ENCODE assay signal across 1 cellular context in the genomic region with DNA sequence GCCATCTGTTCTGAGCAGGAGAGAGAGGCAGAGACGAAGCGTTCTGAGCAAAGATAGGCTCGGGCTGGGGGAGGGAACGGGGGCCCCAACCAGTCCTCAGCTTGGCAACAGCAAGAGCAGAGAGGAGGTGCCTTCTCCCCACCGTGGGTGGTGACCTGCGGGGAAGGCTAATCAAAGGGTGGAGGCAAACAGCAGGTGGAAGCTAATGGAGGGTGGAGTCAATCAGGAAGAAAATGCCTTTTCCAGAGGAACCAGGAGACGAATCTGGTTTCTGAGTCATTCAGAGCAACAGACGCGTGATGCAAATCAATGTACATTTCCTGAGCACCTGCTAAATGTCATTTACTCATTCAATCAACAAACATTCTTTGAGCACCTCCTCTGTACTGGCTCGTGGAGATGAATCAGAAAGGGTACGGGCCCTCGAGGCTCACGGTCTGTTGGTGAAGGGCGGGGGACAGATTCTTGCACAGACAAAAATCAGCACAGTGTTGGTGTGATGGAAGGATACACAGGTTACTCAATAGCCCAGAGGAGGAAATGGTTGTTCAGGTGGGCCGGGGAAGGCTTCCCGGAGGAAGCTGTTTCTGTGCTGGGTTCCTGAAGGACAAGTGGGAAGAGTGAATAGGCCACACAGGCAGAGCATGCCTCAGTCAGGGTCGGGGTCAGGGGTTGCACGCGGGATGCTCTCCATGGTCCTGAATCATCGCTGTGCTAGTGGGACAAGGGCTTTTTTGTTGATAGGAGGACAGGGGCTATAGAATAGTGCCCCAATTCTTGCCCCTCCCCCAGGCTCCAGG.
A peak's percentile ranks its signal among the peaks of the same experiment; 100 is the strongest.
TF ChIP-seq lines count a peak whose summit lies in the region.

No MANE protein-coding gene starts in this region.

TF ChIP-seq in HepG2, 621 proteins besides CTCF, POLR2A, EP300 and RAD21 (continued from another document and continues in another):
- TF ChIP-seq ZNF318 (CRISPR knock-in tag; IDR thresholded peaks at IDR 0.05) (no peak), ZNF841 (CRISPR knock-in tag; IDR thresholded peaks at IDR 0.05; ENCODE audit: borderline replicate concordance) (0 out of 2 replicates have a peak, but pooled peaks have one; percentile 44), ZNF543 (CRISPR knock-in tag; IDR thresholded peaks at IDR 0.05) (no peak), SALL1 (CRISPR knock-in tag; IDR thresholded peaks at IDR 0.05) (peak; percentile 96), HCFC1 (IDR thresholded peaks at IDR 0.05; ENCODE audit: low read depth, low read length) (no peak), ZNF710 (CRISPR knock-in tag; IDR thresholded peaks at IDR 0.05; ENCODE audit: borderline replicate concordance) (no peak), MAZ (IDR thresholded peaks at IDR 0.05; ENCODE audit: borderline replicate concordance, low read depth, low read length) (no peak), MAZ (CRISPR knock-in tag; IDR thresholded peaks at IDR 0.05; ENCODE audit: low read depth) (peak; percentile 83), CENPX (CRISPR knock-in tag; IDR thresholded peaks at IDR 0.05) (no peak), SNRNP70 (IDR thresholded peaks at IDR 0.05; ENCODE audit: low read depth, low read length) (no peak), HOXA5 (CRISPR knock-in tag; IDR thresholded peaks at IDR 0.05) (peak; percentile 95), ARID3A (IDR thresholded peaks at IDR 0.05; ENCODE audit: low read depth, low read length) (no peak), ZNF274 (CRISPR knock-in tag; IDR thresholded peaks at IDR 0.05) (peak; percentile 62; the same call in 1 of the 2 replicates), ZNF713 (CRISPR knock-in tag; IDR thresholded peaks at IDR 0.05) (no peak), ZNF225 (CRISPR knock-in tag; IDR thresholded peaks at IDR 0.05) (peak; percentile 72; the same call in 1 of the 2 replicates), ZSCAN21 (CRISPR knock-in tag; IDR thresholded peaks at IDR 0.05; ENCODE audit: borderline replicate concordance) (peak; percentile 83), NCOA1 (CRISPR knock-in tag; IDR thresholded peaks at IDR 0.05) (no peak), ZNF484 (CRISPR knock-in tag; IDR thresholded peaks at IDR 0.05; ENCODE audit: borderline replicate concordance, low read depth) (no peak), GATA4 (IDR thresholded peaks at IDR 0.05; ENCODE audit: borderline replicate concordance, low read depth) (no peak), PRPF4 (IDR thresholded peaks at IDR 0.05; ENCODE audit: low read depth, low read length, poor library complexity, severe bottlenecking) (no peak), ATF3 (CRISPR knock-in tag; IDR thresholded peaks at IDR 0.05) (peak; percentile 67; the same call in 1 of the 2 replicates), ZSCAN5A (CRISPR knock-in tag; IDR thresholded peaks at IDR 0.05; ENCODE audit: borderline replicate concordance) (0 out of 2 replicates have a peak, but pooled peaks have one; percentile 27), JUND (CRISPR knock-in tag; IDR thresholded peaks at IDR 0.05) (no peak), MLLT10 (CRISPR knock-in tag; IDR thresholded peaks at IDR 0.05) (no peak), ZNF354B (CRISPR knock-in tag; IDR thresholded peaks at IDR 0.05) (no peak), ZFP82 (CRISPR knock-in tag; IDR thresholded peaks at IDR 0.05; ENCODE audit: borderline replicate concordance) (no peak), SOX6 (IDR thresholded peaks at IDR 0.05) (no peak), SOX6 (CRISPR knock-in tag; IDR thresholded peaks at IDR 0.05) (no peak), ZNF451 (CRISPR knock-in tag; IDR thresholded peaks at IDR 0.05) (0 out of 2 replicates have a peak, but pooled peaks have one; percentile 46)
- TF ChIP-seq, protein P1, sequence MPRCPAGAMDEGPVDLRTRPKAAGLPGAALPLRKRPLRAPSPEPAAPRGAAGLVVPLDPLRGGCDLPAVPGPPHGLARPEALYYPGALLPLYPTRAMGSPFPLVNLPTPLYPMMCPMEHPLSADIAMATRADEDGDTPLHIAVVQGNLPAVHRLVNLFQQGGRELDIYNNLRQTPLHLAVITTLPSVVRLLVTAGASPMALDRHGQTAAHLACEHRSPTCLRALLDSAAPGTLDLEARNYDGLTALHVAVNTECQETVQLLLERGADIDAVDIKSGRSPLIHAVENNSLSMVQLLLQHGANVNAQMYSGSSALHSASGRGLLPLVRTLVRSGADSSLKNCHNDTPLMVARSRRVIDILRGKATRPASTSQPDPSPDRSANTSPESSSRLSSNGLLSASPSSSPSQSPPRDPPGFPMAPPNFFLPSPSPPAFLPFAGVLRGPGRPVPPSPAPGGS (CRISPR knock-in tag; IDR thresholded peaks at IDR 0.05): peak; percentile 65; the same call in 1 of the 2 replicates
- TF ChIP-seq, protein P2, sequence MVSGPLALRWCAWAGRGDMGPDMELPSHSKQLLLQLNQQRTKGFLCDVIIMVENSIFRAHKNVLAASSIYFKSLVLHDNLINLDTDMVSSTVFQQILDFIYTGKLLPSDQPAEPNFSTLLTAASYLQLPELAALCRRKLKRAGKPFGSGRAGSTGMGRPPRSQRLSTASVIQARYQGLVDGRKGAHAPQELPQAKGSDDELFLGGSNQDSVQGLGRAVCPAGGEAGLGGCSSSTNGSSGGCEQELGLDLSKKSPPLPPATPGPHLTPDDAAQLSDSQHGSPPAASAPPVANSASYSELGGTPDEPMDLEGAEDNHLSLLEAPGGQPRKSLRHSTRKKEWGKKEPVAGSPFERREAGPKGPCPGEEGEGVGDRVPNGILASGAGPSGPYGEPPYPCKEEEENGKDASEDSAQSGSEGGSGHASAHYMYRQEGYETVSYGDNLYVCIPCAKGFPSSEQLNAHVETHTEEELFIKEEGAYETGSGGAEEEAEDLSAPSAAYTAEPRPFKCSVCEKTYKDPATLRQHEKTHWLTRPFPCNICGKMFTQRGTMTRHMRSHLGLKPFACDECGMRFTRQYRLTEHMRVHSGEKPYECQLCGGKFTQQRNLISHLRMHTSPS (CRISPR knock-in tag; IDR thresholded peaks at IDR 0.05; ENCODE audit: low read depth): peak; percentile 33; the same call in 1 of the 2 replicates
- TF ChIP-seq, protein P3, sequence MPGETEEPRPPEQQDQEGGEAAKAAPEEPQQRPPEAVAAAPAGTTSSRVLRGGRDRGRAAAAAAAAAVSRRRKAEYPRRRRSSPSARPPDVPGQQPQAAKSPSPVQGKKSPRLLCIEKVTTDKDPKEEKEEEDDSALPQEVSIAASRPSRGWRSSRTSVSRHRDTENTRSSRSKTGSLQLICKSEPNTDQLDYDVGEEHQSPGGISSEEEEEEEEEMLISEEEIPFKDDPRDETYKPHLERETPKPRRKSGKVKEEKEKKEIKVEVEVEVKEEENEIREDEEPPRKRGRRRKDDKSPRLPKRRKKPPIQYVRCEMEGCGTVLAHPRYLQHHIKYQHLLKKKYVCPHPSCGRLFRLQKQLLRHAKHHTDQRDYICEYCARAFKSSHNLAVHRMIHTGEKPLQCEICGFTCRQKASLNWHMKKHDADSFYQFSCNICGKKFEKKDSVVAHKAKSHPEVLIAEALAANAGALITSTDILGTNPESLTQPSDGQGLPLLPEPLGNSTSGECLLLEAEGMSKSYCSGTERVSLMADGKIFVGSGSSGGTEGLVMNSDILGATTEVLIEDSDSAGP (CRISPR knock-in tag; IDR thresholded peaks at IDR 0.05; ENCODE audit: borderline replicate concordance): no peak
- TF ChIP-seq, protein P4, sequence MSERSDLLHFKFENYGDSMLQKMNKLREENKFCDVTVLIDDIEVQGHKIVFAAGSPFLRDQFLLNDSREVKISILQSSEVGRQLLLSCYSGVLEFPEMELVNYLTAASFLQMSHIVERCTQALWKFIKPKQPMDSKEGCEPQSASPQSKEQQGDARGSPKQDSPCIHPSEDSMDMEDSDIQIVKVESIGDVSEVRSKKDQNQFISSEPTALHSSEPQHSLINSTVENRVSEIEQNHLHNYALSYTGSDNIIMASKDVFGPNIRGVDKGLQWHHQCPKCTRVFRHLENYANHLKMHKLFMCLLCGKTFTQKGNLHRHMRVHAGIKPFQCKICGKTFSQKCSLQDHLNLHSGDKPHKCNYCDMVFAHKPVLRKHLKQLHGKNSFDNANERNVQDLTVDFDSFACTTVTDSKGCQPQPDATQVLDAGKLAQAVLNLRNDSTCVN (CRISPR knock-in tag; IDR thresholded peaks at IDR 0.05; ENCODE audit: borderline replicate concordance): peak; percentile 90
